1 cellular context compared by ENCODE assay signal in genomic region chr7:134433430-134433829, GRCh38.
TF ChIP-seq lines count a peak whose summit lies in the region.

No MANE protein-coding gene starts in this region.

TF ChIP-seq in GM23338, 12 proteins besides CTCF, POLR2A, EP300 and RAD21 (continued from another document):
- TF ChIP-seq REST (IDR thresholded peaks at IDR 0.05; ENCODE audit: unreplicated experiment) (no peak), ZNF462 (CRISPR knock-in tag; IDR thresholded peaks at IDR 0.05) (no peak), ETS1 (IDR thresholded peaks at IDR 0.05) (no peak), EZH2phosphoT487 (IDR thresholded peaks at IDR 0.05; ENCODE audit: unreplicated experiment) (no peak)
